ENCODE assay signal across 30 cellular contexts in the genomic region with DNA sequence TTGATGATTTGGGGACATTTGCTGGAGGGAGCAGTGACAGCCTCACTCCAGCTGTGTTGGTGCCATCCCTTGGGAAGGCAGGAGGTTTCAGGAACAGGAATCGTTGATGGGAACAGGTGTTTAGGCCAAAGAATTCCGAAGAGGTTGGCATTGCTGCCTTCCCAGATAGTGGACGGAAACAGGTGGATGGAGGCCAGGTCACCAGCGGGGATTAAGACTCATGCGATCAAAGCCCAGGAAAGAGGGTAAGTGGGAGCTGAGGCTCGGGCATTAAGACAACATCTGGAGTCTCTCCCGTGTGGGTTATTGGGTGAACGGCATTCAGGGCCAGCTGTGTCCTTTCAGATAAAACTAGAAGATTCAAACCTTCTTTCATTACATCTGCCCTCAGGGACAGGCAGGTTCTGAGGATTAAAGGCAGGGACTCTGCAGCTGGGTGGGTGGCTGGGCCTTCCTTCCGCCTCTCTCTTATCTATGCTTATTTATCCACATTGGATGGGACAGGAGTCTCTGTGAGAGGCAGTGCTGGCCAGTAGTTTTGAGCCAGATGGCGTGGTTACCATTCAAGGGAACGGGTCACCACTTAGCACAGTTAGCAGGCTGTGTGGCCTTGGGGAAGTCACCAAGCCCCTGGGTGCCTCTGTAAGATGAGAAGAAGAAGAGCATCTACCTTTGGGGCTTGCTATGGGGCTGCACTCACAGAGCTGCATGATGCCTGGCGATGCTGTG.
"Had no signal": no experiment of that assay in that cellular context is flagged by ENCODE, and none has a peak within 500 bp of the region (broad histone marks: within the 10 kb centered on the region; RNA-seq: fewer than 3 reads in every experiment).

No MANE protein-coding gene starts in this region.

- H3K36me3 ChIP-seq: adrenal gland, ascending aorta, brain microvascular endothelial cell, colonic mucosa, esophagus squamous epithelium, gastrocnemius medialis, heart left ventricle, lower lobe of right lung, upper lobe of left lung had no signal

- H3K27ac ChIP-seq: adrenal gland, ascending aorta, brain microvascular endothelial cell, colonic mucosa, dorsolateral prefrontal cortex, esophagus squamous epithelium, gastrocnemius medialis, heart left ventricle, lower lobe of right lung, upper lobe of left lung had no signal

- H3K27me3 ChIP-seq: ascending aorta had no signal

- H3K9me3 ChIP-seq: adrenal gland, ascending aorta, colonic mucosa, esophagus squamous epithelium, gastrocnemius medialis, heart left ventricle, lower lobe of right lung, mucosa of descending colon, upper lobe of left lung had no signal

- FAIRE-seq: endothelial cell of umbilical vein had no signal

- H3K9me3 Mint-ChIP-seq: activated T-helper 2 cell treated with anti-CD3 and anti-CD28 coated beads, Interferon-gamma antibody, Interleukin-2, Interleukin-4, amounts not matched to agents 10 μg/mL and 5 μg/mL and 100 μg/mL, durations not matched to agents 14 hours and 24 hours and 36 hours; effector memory CD8-positive, alpha-beta T cell; neural crest cell; T-helper 1 cell treated with Interleukin-12 subunit alpha and Interleukin-12 subunit beta and Interleukin-4 antibody, amounts not matched to agents 30 μg/mL and 1 μg/mL, for 36 hours had no signal

- ATAC-seq: effector memory CD8-positive, alpha-beta T cell; gastrocnemius medialis; heart left ventricle; lower lobe of right lung; mucosa of descending colon; WTC11 had no signal

- H3K4me1 ChIP-seq: adrenal gland, ascending aorta, colonic mucosa, esophagus squamous epithelium, gastrocnemius medialis, lower lobe of right lung had no signal

- H3K4me3 ChIP-seq: adrenal gland, ascending aorta, colonic mucosa, dorsolateral prefrontal cortex, esophagus squamous epithelium, gastrocnemius medialis, heart left ventricle, lower lobe of right lung, mucosa of descending colon, upper lobe of left lung had no signal

- DNase-seq: activated CD8-positive, alpha-beta memory T cell treated with anti-CD3 and anti-CD28 coated beads for 24 hours; activated CD8-positive, alpha-beta memory T cell treated with anti-CD3 and anti-CD28 coated beads, Interleukin-2, amount 50 U/mL, for 4 hours; activated naive CD4-positive, alpha-beta T cell; activated T-cell treated with anti-CD3 and anti-CD28 coated beads, Interleukin-2, amount 50 U/mL, for 24 hours; adrenal gland; brain microvascular endothelial cell; central memory CD4-positive, alpha-beta T cell; colonic mucosa; effector memory CD8-positive, alpha-beta T cell; esophagus squamous epithelium; gastrocnemius medialis; heart left ventricle; islet precursor cell; lower lobe of right lung; mesendoderm; mucosa of descending colon; naive B cell; occipital lobe; stimulated activated CD4-positive, alpha-beta T cell treated with anti-CD3 and anti-CD28 coated beads, Interleukin-4, amount 100 ng/mL, for 1 hour; stimulated activated naive CD8-positive, alpha-beta T cell treated with anti-CD3 and anti-CD28 coated beads, Interleukin-15, Interleukin-2, amounts not matched to agents 100 U/mL and 50 U/mL, for 24 hours; T1000; upper lobe of left lung had no signal

- H3K36me3 Mint-ChIP-seq: activated naive CD8-positive, alpha-beta T cell; naive B cell had no signal

- H3K4me3 Mint-ChIP-seq: activated naive CD8-positive, alpha-beta T cell; activated T-cell treated with anti-CD3 and anti-CD28 coated beads, Interleukin-2, amount 50 U/mL, for 24 hours; effector memory CD8-positive, alpha-beta T cell; neural crest cell; T-helper 1 cell treated with Interleukin-12 subunit alpha and Interleukin-12 subunit beta and Interleukin-4 antibody, amounts not matched to agents 30 μg/mL and 1 μg/mL, for 36 hours; WTC11 had no signal

- H3K27ac Mint-ChIP-seq: activated naive CD8-positive, alpha-beta T cell; activated T-cell treated with anti-CD3 and anti-CD28 coated beads, Interleukin-2, amount 50 U/mL, for 24 hours; activated T-helper 2 cell treated with anti-CD3 and anti-CD28 coated beads, Interferon-gamma antibody, Interleukin-2, Interleukin-4, amounts not matched to agents 10 μg/mL and 5 μg/mL and 100 μg/mL, durations not matched to agents 14 hours and 24 hours and 36 hours; T-helper 1 cell treated with Interleukin-12 subunit alpha and Interleukin-12 subunit beta and Interleukin-4 antibody, amounts not matched to agents 30 μg/mL and 1 μg/mL, for 36 hours; WTC11 had no signal
